8 cellular contexts compared by ENCODE assay signal in genomic region chr7:75905785-75906604, GRCh38. TPM values are rescaled to one million over a fixed set of nuclear protein-coding genes. Genes with fewer than 3 reads are reported as not detected.
A peak's percentile ranks its signal among the peaks of the same experiment; 100 is the strongest.
DNase-seq lines count a peak whose midpoint lies in the region; ATAC-seq, FAIRE-seq and TF ChIP-seq lines count a peak whose summit lies in the region.

No MANE protein-coding gene starts in this region.

- TF ChIP-seq POLR2A in GM12891 (IDR thresholded peaks at IDR 0.05; ENCODE audit: low read depth, low read length), result no peak
- no peak for TF ChIP-seq POLR2A in uterus (IDR thresholded peaks at IDR 0.05)

- H3K9me3 ChIP-seq in endocrine pancreas (ENCODE audit: control insufficient read depth, low read length), result no peaks in the 10 kb centered on the region
- H3K9me3 ChIP-seq in lung (ENCODE audit: control insufficient read depth in 2 of 2, insufficient read depth in 1 of 2, low read length in 1 of 2), result no peaks in the 10 kb centered on the region
- no peaks in the 10 kb centered on the region for H3K9me3 ChIP-seq in uterus

- 28 to 32% methylated on average over 17 of the region's 17 CpGs for WGBS in lung, 2 donors

- intact Hi-C loops in uterus (cut with DNase I; ENCODE audit: low total_unique reads), result no loop called here

- TF ChIP-seq CTCF in lung (IDR thresholded peaks at IDR 0.05; ENCODE audit: control extremely low read depth, extremely low read depth), result no peak
- no peak for TF ChIP-seq CTCF in uterus (IDR thresholded peaks at IDR 0.05)

- FAIRE-seq in GM12891 (lab: Jason Lieb, UNC), result peak; percentile 38

- DNase-seq in GM12891 (ENCODE audit: insufficient read length, low spot score), result no peak
- DNase-seq in NCI-H774 (lab: John Stamatoyannopoulos, UW), result peak; percentile 68
- DNase-seq in lung (ENCODE audit: low spot score), result peak; percentile 79
- peak; percentile 70 to 76 for DNase-seq in uterus
- no peak for DNase-seq in stimulated activated CD4-positive, alpha-beta T cell treated with anti-CD3 and anti-CD28 coated beads, Interleukin-4, amount 100 ng/mL, for 4 hours
- no peak for DNase-seq in NCI-H524 treated with DMSO at 0.1 percent for 48 hours (lab: John Stamatoyannopoulos, UW)

- H3K4me3 ChIP-seq in endocrine pancreas (ENCODE audit: control insufficient read depth, insufficient read depth, low read length), result no peak overlapping the region
- H3K4me3 ChIP-seq in lung, result no peak overlapping the region
- no peak overlapping the region for H3K4me3 ChIP-seq in uterus

- H3K27me3 ChIP-seq in endocrine pancreas (ENCODE audit: control insufficient read depth, insufficient read depth, low read length) (no peaks in the 10 kb centered on the region), lung (ENCODE audit: control insufficient read depth, insufficient read depth) (no peaks in the 10 kb centered on the region), uterus (no peaks in the 10 kb centered on the region)

- H3K36me3 ChIP-seq in endocrine pancreas (ENCODE audit: control insufficient read depth, insufficient read depth, low read length) (no peaks in the 10 kb centered on the region), lung (ENCODE audit: control insufficient read depth in 2 of 2, insufficient read depth in 2 of 2, low read length in 2 of 2) (no peaks in the 10 kb centered on the region), uterus (no peaks in the 10 kb centered on the region)

- peak overlapping the region in 1 of 2 donors; percentile 88 for H3K27ac ChIP-seq in lung (ENCODE audit: low read depth in 1 of 2, low read length in 1 of 2)
- H3K27ac ChIP-seq in uterus, result peak overlapping the region in 1 of 2 donors; percentile 56

- peak overlapping the region; percentile 48 for H3K9ac ChIP-seq in endocrine pancreas (ENCODE audit: control insufficient read depth, insufficient read depth, low read length)

- H3K4me1 ChIP-seq in endocrine pancreas (ENCODE audit: control insufficient read depth, insufficient read depth, low read length), result no peaks in the 10 kb centered on the region
- peaks cover 0 to 10% of the 10 kb centered on the region in 2 donors for H3K4me1 ChIP-seq in lung (ENCODE audit: control insufficient read depth in 2 of 2, insufficient read depth in 2 of 2, low read length in 2 of 2)
- no peaks in the 10 kb centered on the region for H3K4me1 ChIP-seq in uterus

- ATAC-seq in lung (ENCODE audit: insufficient read depth, low FRiP score) (peak; percentile 86), GM21786 (IDR thresholded peaks at IDR 0.05; ENCODE audit: unreplicated experiment) (no peak)

TF ChIP-seq in GM12891, 5 proteins besides CTCF, POLR2A, EP300 and RAD21:
- TF ChIP-seq POU2F2 (IDR thresholded peaks at IDR 0.05; ENCODE audit: low read depth, low read length) (no peak), POLR2AphosphoS5 (IDR thresholded peaks at IDR 0.05; ENCODE audit: low read depth, low read length) (no peak), PAX5 (IDR thresholded peaks at IDR 0.05; ENCODE audit: insufficient read depth, low read length, severe bottlenecking) (no peak), SPI1 (IDR thresholded peaks at IDR 0.05; ENCODE audit: low read depth, low read length) (no peak), TAF1 (IDR thresholded peaks at IDR 0.05; ENCODE audit: low read depth, low read length) (no peak)

RNA-seq across cellular contexts. Expression of gene POR, which starts 9.0 kb away (rescaled TPM):
- polyA plus RNA-seq in GM12891 (2012; ENCODE audit: low read depth, missing spikeins), result 41.4 TPM
- total RNA-seq in lung (100 to 1,000 TPM; 111 to 284 TPM), uterus (100 to 1,000 TPM in 1 of 4 donors, 10 to 100 TPM in 2, 1 to 10 TPM in 1; 10.0 to 122 (median 69.2) TPM)
- 100 to 1,000 TPM; 243 to 305 TPM for polyA plus RNA-seq in lung

RNA-seq across cellular contexts. Expression of gene RHBDD2, which starts 27.2 kb away (rescaled TPM):
- 26.0 TPM for polyA plus RNA-seq in GM12891 (2012; ENCODE audit: low read depth, missing spikeins)
- total RNA-seq in lung (100 to 1,000 TPM in 1 of 2 donors, 10 to 100 TPM in 1; 25.1 to 102 TPM), uterus (10 to 100 TPM in 2 of 4 donors, 1 to 10 TPM in 2; 2.0 to 45.4 (median 11.3) TPM)
- 10 to 100 TPM; 67.0 to 97.1 TPM for polyA plus RNA-seq in lung

Comparison
In these comparisons a context has a peak if more than half of its experiments do, and no peak if none do; other contexts are left out.
1. DNase-seq: peak in NCI-H774 (single experiment), lung (single experiment) and uterus (2 of 2); none in GM12891 (single experiment), stimulated activated CD4-positive, alpha-beta T cell treated with anti-CD3 and anti-CD28 coated beads, Interleukin-4, amount 100 ng/mL, for 4 hours (0 of 2) and NCI-H524 treated with DMSO at 0.1 percent for 48 hours (single experiment).